In genomic region chr5:139698461-139699146, GRCh38 we compare ENCODE assay signal across 8 cellular contexts. TPM values are rescaled to one million over a fixed set of nuclear protein-coding genes. Genes with fewer than 3 reads are reported as not detected.
DNase-seq lines count a peak whose midpoint lies in the region; ATAC-seq and TF ChIP-seq lines count a peak whose summit lies in the region.

No MANE protein-coding gene starts in this region.

- H3K4me2 ChIP-seq in mesenchymal stem cell (ENCODE audit: low read length, poor library complexity, severe bottlenecking), result no peak overlapping the region

- H2AK5ac ChIP-seq in mesenchymal stem cell (ENCODE audit: low read length, severe bottlenecking), result peak overlapping the region; percentile 94

- peak overlapping the region; percentile 41 to 95 (median 89) for H3K27ac ChIP-seq in dorsolateral prefrontal cortex
- H3K27ac ChIP-seq in mesenchymal stem cell (ENCODE audit: low read length, poor library complexity, severe bottlenecking), result peak overlapping the region; percentile 98
- peak overlapping the region in 2 of 3 donors; percentile 67 to 73 for H3K27ac ChIP-seq in thyroid gland

- peak overlapping the region; percentile 98 for H4K91ac ChIP-seq in mesenchymal stem cell (ENCODE audit: low read length)

- DNase-seq in DMS 273 treated with DMSO at 0.1 percent for 48 hours (lab: John Stamatoyannopoulos, UW) (peak; percentile 58), NCI-H69 (lab: John Stamatoyannopoulos, UW) (peak; percentile 94), dorsolateral prefrontal cortex (peak in 9 of 10 donors; percentile 38 to 86 (median 80)), mesenchymal stem cell (peak; percentile 87), thyroid gland (peak; percentile 85 to 89), amniotic stem cell (lab: John Stamatoyannopoulos, UW) (no peak)
- DNase-seq in activated effector memory CD4-positive, alpha-beta T cell treated with anti-CD3 and anti-CD28 coated beads, Interleukin-2, amount 50 U/mL, for 16 hours, result no peak

- H3K23ac ChIP-seq in mesenchymal stem cell (ENCODE audit: low read length in 2 of 2), result no peak overlapping the region

- H3K18ac ChIP-seq in mesenchymal stem cell (ENCODE audit: low read depth in 1 of 2, low read length in 2 of 2), result peak overlapping the region; percentile 87 to 100

- H2AFZ ChIP-seq in mesenchymal stem cell (ENCODE audit: low read depth, low read length), result no peak overlapping the region

- peaks cover 54% of the 10 kb centered on the region for H3K4me1 ChIP-seq in mesenchymal stem cell (ENCODE audit: control insufficient read depth, insufficient read depth, low read depth, low read length)
- peaks cover 28 to 49% of the 10 kb centered on the region in 2 donors for H3K4me1 ChIP-seq in thyroid gland

- no peaks in the 10 kb centered on the region for H3K79me1 ChIP-seq in mesenchymal stem cell (replicated peaks; ENCODE audit: low read length, poor library complexity, severe bottlenecking)

- peak overlapping the region; percentile 69 for H4K8ac ChIP-seq in mesenchymal stem cell (ENCODE audit: low read length)

- TF ChIP-seq POLR2A in thyroid gland (IDR thresholded peaks at IDR 0.05), result no peak

- WGBS in mesenchymal stem cell, result 27% methylated on average over 10 of the region's 14 CpGs
- WGBS in thyroid gland, 2 donors, result 34 to 42% methylated on average over 10 to 14 of the region's 14 CpGs

- H3K36me3 ChIP-seq in mesenchymal stem cell (ENCODE audit: control insufficient read depth in 1 of 2, insufficient read depth in 2 of 2, low read depth in 1 of 2, low read length in 2 of 2) (peaks cover 0 to 5% of the 10 kb centered on the region in 2 experiments), thyroid gland (no peaks in the 10 kb centered on the region)

- peak overlapping the region; percentile 98 to 99 for H3K4ac ChIP-seq in mesenchymal stem cell (ENCODE audit: low read depth in 1 of 2, low read length in 2 of 2)

- H2BK15ac ChIP-seq in mesenchymal stem cell (ENCODE audit: low read depth, poor library complexity, severe bottlenecking), result peak overlapping the region; percentile 75

- H3K27me3 ChIP-seq in dorsolateral prefrontal cortex (no peaks in the 10 kb centered on the region), mesenchymal stem cell (ENCODE audit: control insufficient read depth in 1 of 2, insufficient read depth in 1 of 2, low read length in 2 of 2) (no peaks in the 10 kb centered on the region), thyroid gland (no peaks in the 10 kb centered on the region)

- peak overlapping the region; percentile 34 for H2BK5ac ChIP-seq in mesenchymal stem cell (ENCODE audit: low read depth, low read length, poor library complexity, severe bottlenecking)

- peak overlapping the region in 1 of 2 experiments; percentile 80 for H3K14ac ChIP-seq in mesenchymal stem cell (ENCODE audit: low read length in 2 of 2)

- H3K9me3 ChIP-seq in mesenchymal stem cell (ENCODE audit: control insufficient read depth, low read length), result no peaks in the 10 kb centered on the region
- no peaks in the 10 kb centered on the region for H3K9me3 ChIP-seq in thyroid gland

- peak overlapping the region; percentile 95 to 98 for H2BK12ac ChIP-seq in mesenchymal stem cell (ENCODE audit: low read length in 2 of 2)

- H2BK120ac ChIP-seq in mesenchymal stem cell (ENCODE audit: low read depth, low read length), result peak overlapping the region; percentile 39

- intact Hi-C loops in dorsolateral prefrontal cortex (cut with DNase I) (loop anchor here (5.0 to 10.0 kb wide), 2 partner anchors 49 to 274 kb away; no protein-coding TSS in a partner anchor), thyroid gland (cut with DNase I) (no loop called here)

- H3K9ac ChIP-seq in mesenchymal stem cell (ENCODE audit: low read length), result peak overlapping the region; percentile 87

- H3K4me3 ChIP-seq in dorsolateral prefrontal cortex (peak overlapping the region in 2 of 59 donors; percentile 13 to 22), mesenchymal stem cell (ENCODE audit: insufficient read depth in 1 of 2, low read depth in 1 of 2, low read length in 2 of 2) (no peak overlapping the region), thyroid gland (replicated peaks in 1 of 3) (no peak overlapping the region)

- no peak for ATAC-seq in GM19395 (IDR thresholded peaks at IDR 0.05; ENCODE audit: unreplicated experiment)

- TF ChIP-seq CTCF in dorsolateral prefrontal cortex (IDR thresholded peaks at IDR 0.05 in 54 of 56, conservative IDR thresholded peaks at IDR 0.05 in 2 of 56; ENCODE audit: low read depth in 1 of 56, partially characterized antibody in 56 of 56), result peak in 1 of 56 donors; percentile 26
- no peak for TF ChIP-seq CTCF in thyroid gland (IDR thresholded peaks at IDR 0.05)

RNA-seq across cellular contexts. Expression of gene CXXC5, which starts 50.5 kb away (rescaled TPM):
- total RNA-seq in dorsolateral prefrontal cortex (100 to 1,000 TPM in 83 of 120 experiments, 10 to 100 TPM in 37; 79.1 to 229 (median 108) TPM), thyroid gland (10 to 100 TPM; 52.3 to 81.8 (median 62.6) TPM)
- 75.1 TPM for polyA plus RNA-seq in mesenchymal stem cell (2013, experiment 1 of 2)
- polyA plus RNA-seq in mesenchymal stem cell (2013, experiment 2 of 2), result 76.7 TPM

Comparison
In these comparisons a context has a peak if more than half of its experiments do, and no peak if none do; other contexts are left out.
1. DNase-seq: peak in DMS 273 treated with DMSO at 0.1 percent for 48 hours (single experiment), NCI-H69 (single experiment), dorsolateral prefrontal cortex (9 of 10), mesenchymal stem cell (single experiment) and thyroid gland (2 of 2); none in amniotic stem cell (single experiment) and activated effector memory CD4-positive, alpha-beta T cell treated with anti-CD3 and anti-CD28 coated beads, Interleukin-2, amount 50 U/mL, for 16 hours (single experiment).
2. Peak in every context shown above with its lines, with median percentiles within 50 percentile points of each other: H3K27ac ChIP-seq.